Comparison of ENCODE assay signal across 8 cellular contexts in the genomic region with DNA sequence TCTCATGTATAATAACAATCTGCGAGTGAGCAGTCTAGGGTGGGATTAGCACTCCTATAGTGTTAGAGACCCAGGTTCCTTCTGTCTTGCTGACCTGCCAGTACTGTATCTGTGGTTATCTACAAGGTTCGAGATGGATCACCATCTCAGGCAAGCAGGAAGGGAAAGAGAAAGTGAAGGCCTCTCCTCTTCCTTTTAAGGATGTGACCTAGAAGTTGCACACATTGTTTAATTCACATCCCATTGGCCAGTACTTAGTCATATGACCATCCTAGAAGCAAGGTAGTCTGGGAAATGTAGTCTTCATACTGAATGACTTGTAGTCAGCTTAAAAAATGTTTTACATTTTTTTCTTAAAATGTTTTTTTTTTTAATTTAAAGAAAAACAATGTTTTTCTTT.
DNase-seq lines count a peak whose midpoint lies in the region; ATAC-seq and TF ChIP-seq lines count a peak whose summit lies in the region.

No MANE protein-coding gene starts in this region.

- TF ChIP-seq CTCF in MCF 10A (IDR thresholded peaks at IDR 0.05; ENCODE audit: unreplicated experiment) (no peak), breast epithelium (IDR thresholded peaks at IDR 0.05) (no peak), SU-DHL-6 (IDR thresholded peaks at IDR 0.05; ENCODE audit: insufficient read depth, low read length, poor library complexity, severe bottlenecking) (no peak), nephron progenitor cell (IDR thresholded peaks at IDR 0.05) (no peak)

- DNase-seq in MCF 10A (ENCODE audit: unreplicated experiment): peak; percentile 81
- DNase-seq in breast epithelium (ENCODE audit: low spot score in 2 of 2): no peak
- DNase-seq in globus pallidus (ENCODE audit: low spot score): peak; percentile 7
- DNase-seq in nephron progenitor cell: no peak

- H3K27ac Mint-ChIP-seq in MCF 10A (ENCODE audit: low read depth, unreplicated experiment): no peak overlapping the region
- H3K27ac Mint-ChIP-seq in nephron progenitor cell: no peak overlapping the region

- H3K36me3 Mint-ChIP-seq in MCF 10A (ENCODE audit: insufficient read depth, unreplicated experiment): peaks cover 4% of the 10 kb centered on the region
- no peaks in the 10 kb centered on the region for H3K36me3 Mint-ChIP-seq in nephron progenitor cell (ENCODE audit: low read depth)

- intact Hi-C loops in MCF 10A (cut with micrococcal nuclease) (no loop called here), breast epithelium (cut with DNase I; ENCODE audit: low total_unique reads) (no loop called here)

- H3K4me3 Mint-ChIP-seq in MCF 10A (ENCODE audit: unreplicated experiment): no peak overlapping the region
- no peak overlapping the region for H3K4me3 Mint-ChIP-seq in nephron progenitor cell

- H3K36me3 ChIP-seq in breast epithelium: no peaks in the 10 kb centered on the region
- H3K36me3 ChIP-seq in HUES48 (ENCODE audit: control insufficient read depth, insufficient read depth, low read length): no peaks in the 10 kb centered on the region
- no peaks in the 10 kb centered on the region for H3K36me3 ChIP-seq in SU-DHL-6 (ENCODE audit: low read length)
- H3K36me3 ChIP-seq in stomach smooth muscle (ENCODE audit: control insufficient read depth in 2 of 2, insufficient read depth in 2 of 2, low read length in 2 of 2): no peaks in the 10 kb centered on the region

- H4K20me1 ChIP-seq in SU-DHL-6 (ENCODE audit: low read depth, low read length): no peaks in the 10 kb centered on the region

- H3K27ac ChIP-seq in breast epithelium (no peak overlapping the region), HUES48 (ENCODE audit: low read depth, low read length) (no peak overlapping the region), SU-DHL-6 (ENCODE audit: low read depth, low read length) (no peak overlapping the region), stomach smooth muscle (ENCODE audit: low read length) (peak overlapping the region; percentile 25)

- no peaks in the 10 kb centered on the region for H3K4me1 ChIP-seq in breast epithelium
- no peaks in the 10 kb centered on the region for H3K4me1 ChIP-seq in HUES48 (ENCODE audit: control insufficient read depth, insufficient read depth, low read length)
- H3K4me1 ChIP-seq in stomach smooth muscle (ENCODE audit: control insufficient read depth, insufficient read depth, low read length): peaks cover 20% of the 10 kb centered on the region

- no peak overlapping the region; the same call in 1 of the 2 replicates for H3K9ac ChIP-seq in HUES48 (ENCODE audit: low read depth, low read length)
- H3K9ac ChIP-seq in SU-DHL-6 (ENCODE audit: low read length): no peak overlapping the region
- no peak overlapping the region for H3K9ac ChIP-seq in stomach smooth muscle (ENCODE audit: low read length in 2 of 2)

- H3K27me3 ChIP-seq in breast epithelium (no peaks in the 10 kb centered on the region), HUES48 (ENCODE audit: control insufficient read depth, insufficient read depth, low read length) (no peaks in the 10 kb centered on the region), SU-DHL-6 (ENCODE audit: low read length) (no peaks in the 10 kb centered on the region), stomach smooth muscle (ENCODE audit: control insufficient read depth in 1 of 2, insufficient read depth in 2 of 2, low read length in 2 of 2) (no peaks in the 10 kb centered on the region)

- H3K4me3 ChIP-seq in breast epithelium (no peak overlapping the region), HUES48 (ENCODE audit: low read depth, low read length) (peak overlapping the region; percentile 26; the same call in 1 of the 2 replicates), SU-DHL-6 (ENCODE audit: insufficient read depth, low read length, poor library complexity, severe bottlenecking) (no peak overlapping the region), stomach smooth muscle (ENCODE audit: low read length in 2 of 2) (no peak overlapping the region)

- H3K9me3 Mint-ChIP-seq in MCF 10A (ENCODE audit: unreplicated experiment) (peaks cover 8% of the 10 kb centered on the region), nephron progenitor cell (no peaks in the 10 kb centered on the region)

- no peaks in the 10 kb centered on the region for H3K79me2 ChIP-seq in SU-DHL-6 (ENCODE audit: insufficient read depth, low read length)

- H3K9me3 ChIP-seq in breast epithelium: no peaks in the 10 kb centered on the region
- H3K9me3 ChIP-seq in HUES48 (ENCODE audit: control insufficient read depth, insufficient read depth, low read length): peaks cover 6% of the 10 kb centered on the region; the same call in 1 of the 2 replicates
- no peaks in the 10 kb centered on the region for H3K9me3 ChIP-seq in SU-DHL-6 (ENCODE audit: insufficient read depth, low read length)
- H3K9me3 ChIP-seq in stomach smooth muscle (ENCODE audit: control insufficient read depth in 2 of 2, low read length in 2 of 2): no peaks in the 10 kb centered on the region

- ATAC-seq in GM21723 (IDR thresholded peaks at IDR 0.05; ENCODE audit: unreplicated experiment): peak; percentile 100

- POLR2A ChIA-PET in MCF 10A (lab: Yijun Ruan, JAX): no interaction called here

- TF ChIP-seq POLR2A in breast epithelium (IDR thresholded peaks at IDR 0.05): no peak

- no peaks in the 10 kb centered on the region for H3F3A ChIP-seq in SU-DHL-6 (ENCODE audit: insufficient read depth)

- H3K4me1 Mint-ChIP-seq in MCF 10A (ENCODE audit: insufficient read depth, unreplicated experiment): peaks cover 7% of the 10 kb centered on the region
- peaks cover 27% of the 10 kb centered on the region for H3K4me1 Mint-ChIP-seq in nephron progenitor cell

- peak overlapping the region; percentile 79 for H2AFZ ChIP-seq in SU-DHL-6 (ENCODE audit: low read depth, low read length, severe bottlenecking)

- H3K27me3 Mint-ChIP-seq in MCF 10A (ENCODE audit: insufficient read depth, unreplicated experiment) (peaks cover 11% of the 10 kb centered on the region), nephron progenitor cell (ENCODE audit: low read depth, poor library complexity) (peaks cover 20% of the 10 kb centered on the region)

- H3K9me2 ChIP-seq in SU-DHL-6 (replicated peaks; ENCODE audit: insufficient read depth, low read length): no peaks in the 10 kb centered on the region

- CTCF ChIA-PET in MCF 10A (lab: Yijun Ruan, JAX): interaction anchor here (0.6 kb wide), 1 partner anchor 342 kb away, joined by 4 read pairs; no protein-coding TSS in a partner anchor

- BruUV-seq in MCF 10A (replicated peaks; lab: Mats Ljungman, UMichigan): no TSS peak

- H3K4me2 ChIP-seq in SU-DHL-6 (ENCODE audit: low read depth, low read length, poor library complexity, severe bottlenecking): peak overlapping the region; percentile 39

Comparison
In these comparisons a context has a peak if more than half of its experiments do, and no peak if none do; other contexts are left out.
1. DNase-seq: peak in MCF 10A (single experiment) and globus pallidus (single experiment); none in breast epithelium (0 of 2) and nephron progenitor cell (single experiment).